Comparison of ENCODE assay signal across 13 cellular contexts in genomic region chr3:157075693-157076420, GRCh38.
DNase-seq lines count a peak whose midpoint lies in the region; ATAC-seq lines count a peak whose summit lies in the region.
"Had no signal": no experiment of that assay in that cellular context is flagged by ENCODE, and none has a peak within 500 bp of the region (broad histone marks: within the 10 kb centered on the region; RNA-seq: fewer than 3 reads in every experiment).

No MANE protein-coding gene starts in this region.

- no peak overlapping the region for H3K9ac ChIP-seq in subcutaneous abdominal adipose tissue (ENCODE audit: low read length in 5 of 5)

- CTCF ChIA-PET in activated CD4-positive, alpha-beta T cell treated with anti-CD3 and anti-CD28 coated beads, Interleukin-2, amount 10 ng/mL, durations not matched to agents 7 days and 5 days (lab: Charles Lee): interaction anchor here (1.0 to 2.6 kb wide), 3 partner anchors 22 to 62 kb away, joined by 3 to 9 read pairs (median 4); no protein-coding TSS in a partner anchor

- intact Hi-C loops in activated CD4-positive, alpha-beta T cell treated with anti-CD3 and anti-CD28 coated beads, Interleukin-2, amount 10 ng/mL, durations not matched to agents 24 days and 14 days (cut with micrococcal nuclease): no loop called here

- ATAC-seq in GM21786 (IDR thresholded peaks at IDR 0.05; ENCODE audit: unreplicated experiment): no peak
- no peak for ATAC-seq in GM19351 (IDR thresholded peaks at IDR 0.05; ENCODE audit: unreplicated experiment)
- no peak for ATAC-seq in HG03457 (IDR thresholded peaks at IDR 0.05; ENCODE audit: unreplicated experiment)
- ATAC-seq: lower lobe of right lung, Panc1 had no signal

- no peak overlapping the region for H3K4me3 Mint-ChIP-seq in activated CD4-positive, alpha-beta T cell treated with anti-CD3 and anti-CD28 coated beads, Interleukin-2, amount 10 ng/mL, durations not matched to agents 24 days and 14 days
- no peak overlapping the region for H3K4me3 Mint-ChIP-seq in activated CD4-positive, alpha-beta T cell treated with anti-CD3 and anti-CD28 coated beads, Interleukin-2, amount 10 ng/mL, durations not matched to agents 7 days and 5 days
- H3K4me3 Mint-ChIP-seq in T-helper 1 cell treated with Interleukin-12 subunit alpha and Interleukin-12 subunit beta and Interleukin-4 antibody, amounts not matched to agents 30 μg/mL and 1 μg/mL, for 36 hours: no peak overlapping the region

- peaks cover 0 to 25% (median 17%) of the 10 kb centered on the region in 5 donors for H3K4me1 ChIP-seq in subcutaneous abdominal adipose tissue (ENCODE audit: control insufficient read depth in 5 of 5, insufficient read depth in 5 of 5, low read length in 5 of 5)
- H3K4me1 ChIP-seq: lower lobe of right lung had no signal

- H3K27ac Mint-ChIP-seq in activated CD4-positive, alpha-beta T cell treated with anti-CD3 and anti-CD28 coated beads, Interleukin-2, amount 10 ng/mL, durations not matched to agents 24 days and 14 days: peak overlapping the region; percentile 53
- H3K27ac Mint-ChIP-seq in activated CD4-positive, alpha-beta T cell treated with anti-CD3 and anti-CD28 coated beads, Interleukin-2, amount 10 ng/mL, durations not matched to agents 7 days and 5 days: no peak overlapping the region
- peak overlapping the region; percentile 32 for H3K27ac Mint-ChIP-seq in T-helper 1 cell treated with Interleukin-12 subunit alpha and Interleukin-12 subunit beta and Interleukin-4 antibody, amounts not matched to agents 30 μg/mL and 1 μg/mL, for 36 hours

- H3K4me1 Mint-ChIP-seq in activated CD4-positive, alpha-beta T cell treated with anti-CD3 and anti-CD28 coated beads, Interleukin-2, amount 10 ng/mL, durations not matched to agents 24 days and 14 days: peaks cover 33% of the 10 kb centered on the region
- peaks cover 48% of the 10 kb centered on the region for H3K4me1 Mint-ChIP-seq in activated CD4-positive, alpha-beta T cell treated with anti-CD3 and anti-CD28 coated beads, Interleukin-2, amount 10 ng/mL, durations not matched to agents 7 days and 5 days
- peaks cover 38% of the 10 kb centered on the region for H3K4me1 Mint-ChIP-seq in T-helper 1 cell treated with Interleukin-12 subunit alpha and Interleukin-12 subunit beta and Interleukin-4 antibody, amounts not matched to agents 30 μg/mL and 1 μg/mL, for 36 hours (ENCODE audit: low read depth)

- H3K36me3 ChIP-seq in subcutaneous abdominal adipose tissue (ENCODE audit: control insufficient read depth in 5 of 5, insufficient read depth in 5 of 5, low read length in 5 of 5): no peaks in the 10 kb centered on the region
- H3K36me3 ChIP-seq: lower lobe of right lung had no signal

- H3K9me3 Mint-ChIP-seq in activated CD4-positive, alpha-beta T cell treated with anti-CD3 and anti-CD28 coated beads, Interleukin-2, amount 10 ng/mL, durations not matched to agents 24 days and 14 days: no peaks in the 10 kb centered on the region
- H3K9me3 Mint-ChIP-seq in activated CD4-positive, alpha-beta T cell treated with anti-CD3 and anti-CD28 coated beads, Interleukin-2, amount 10 ng/mL, durations not matched to agents 7 days and 5 days: no peaks in the 10 kb centered on the region
- H3K9me3 Mint-ChIP-seq in T-helper 1 cell treated with Interleukin-12 subunit alpha and Interleukin-12 subunit beta and Interleukin-4 antibody, amounts not matched to agents 30 μg/mL and 1 μg/mL, for 36 hours: no peaks in the 10 kb centered on the region

- H3K27me3 Mint-ChIP-seq in activated CD4-positive, alpha-beta T cell treated with anti-CD3 and anti-CD28 coated beads, Interleukin-2, amount 10 ng/mL, durations not matched to agents 24 days and 14 days: no peaks in the 10 kb centered on the region
- H3K27me3 Mint-ChIP-seq in activated CD4-positive, alpha-beta T cell treated with anti-CD3 and anti-CD28 coated beads, Interleukin-2, amount 10 ng/mL, durations not matched to agents 7 days and 5 days: no peaks in the 10 kb centered on the region
- H3K27me3 Mint-ChIP-seq in T-helper 1 cell treated with Interleukin-12 subunit alpha and Interleukin-12 subunit beta and Interleukin-4 antibody, amounts not matched to agents 30 μg/mL and 1 μg/mL, for 36 hours (ENCODE audit: low read depth): no peaks in the 10 kb centered on the region

- peak overlapping the region; percentile 50 for H3K27ac ChIP-seq in subcutaneous abdominal adipose tissue (ENCODE audit: low read depth, low read length)
- H3K27ac ChIP-seq: lower lobe of right lung had no signal

- H3K36me3 Mint-ChIP-seq in activated CD4-positive, alpha-beta T cell treated with anti-CD3 and anti-CD28 coated beads, Interleukin-2, amount 10 ng/mL, durations not matched to agents 24 days and 14 days (ENCODE audit: low read depth): no peaks in the 10 kb centered on the region
- H3K36me3 Mint-ChIP-seq in activated CD4-positive, alpha-beta T cell treated with anti-CD3 and anti-CD28 coated beads, Interleukin-2, amount 10 ng/mL, durations not matched to agents 7 days and 5 days (ENCODE audit: low read depth): peaks cover 2% of the 10 kb centered on the region
- no peaks in the 10 kb centered on the region for H3K36me3 Mint-ChIP-seq in T-helper 1 cell treated with Interleukin-12 subunit alpha and Interleukin-12 subunit beta and Interleukin-4 antibody, amounts not matched to agents 30 μg/mL and 1 μg/mL, for 36 hours (ENCODE audit: low read depth)

- POLR2A ChIA-PET in activated CD4-positive, alpha-beta T cell treated with anti-CD3 and anti-CD28 coated beads, Interleukin-2, amount 10 ng/mL, durations not matched to agents 7 days and 5 days (lab: Charles Lee): no interaction called here

- H3K27me3 ChIP-seq in subcutaneous abdominal adipose tissue (ENCODE audit: control insufficient read depth in 5 of 5, insufficient read depth in 4 of 5, low read length in 5 of 5): no peaks in the 10 kb centered on the region

- no peak overlapping the region for H3K4me3 ChIP-seq in subcutaneous abdominal adipose tissue (ENCODE audit: low read depth in 1 of 5, low read length in 5 of 5)
- H3K4me3 ChIP-seq: lower lobe of right lung had no signal

- no peaks in the 10 kb centered on the region for H3K9me3 ChIP-seq in subcutaneous abdominal adipose tissue (ENCODE audit: control insufficient read depth in 5 of 5, low read length in 5 of 5)
- H3K9me3 ChIP-seq: lower lobe of right lung had no signal

- no peak for DNase-seq in activated CD4-positive, alpha-beta T cell treated with anti-CD3 and anti-CD28 coated beads, Interleukin-2, amount 10 ng/mL, durations not matched to agents 24 days and 14 days
- no peak for DNase-seq in activated CD4-positive, alpha-beta T cell treated with anti-CD3 and anti-CD28 coated beads, Interleukin-2, amount 10 ng/mL, durations not matched to agents 7 days and 5 days
- peak; percentile 61 for DNase-seq in globus pallidus (ENCODE audit: low spot score)
- DNase-seq: activated effector memory CD4-positive, alpha-beta T cell treated with Interleukin-2 at 50 U/mL for 16 hours; cortex of kidney; lower lobe of right lung; NCI-H2081 treated with DMSO at 0.1 percent for 48 hours had no signal
